Comparison of ENCODE assay signal across 1 cellular context in genomic region chr9:133081116-133081779, GRCh38. TPM values are rescaled to one million over a fixed set of nuclear protein-coding genes. Genes with fewer than 3 reads are reported as not detected.
"Had no signal": no experiment of that assay in that cellular context is flagged by ENCODE, and none has a peak within 500 bp of the region (broad histone marks: within the 10 kb centered on the region; RNA-seq: fewer than 3 reads in every experiment).

No MANE protein-coding gene starts in this region.

RNA-seq across cellular contexts. Expression of gene CEL, which starts 19.5 kb away (rescaled TPM):
- polyA plus RNA-seq: immature natural killer cell had no signal
